In the genomic region with DNA sequence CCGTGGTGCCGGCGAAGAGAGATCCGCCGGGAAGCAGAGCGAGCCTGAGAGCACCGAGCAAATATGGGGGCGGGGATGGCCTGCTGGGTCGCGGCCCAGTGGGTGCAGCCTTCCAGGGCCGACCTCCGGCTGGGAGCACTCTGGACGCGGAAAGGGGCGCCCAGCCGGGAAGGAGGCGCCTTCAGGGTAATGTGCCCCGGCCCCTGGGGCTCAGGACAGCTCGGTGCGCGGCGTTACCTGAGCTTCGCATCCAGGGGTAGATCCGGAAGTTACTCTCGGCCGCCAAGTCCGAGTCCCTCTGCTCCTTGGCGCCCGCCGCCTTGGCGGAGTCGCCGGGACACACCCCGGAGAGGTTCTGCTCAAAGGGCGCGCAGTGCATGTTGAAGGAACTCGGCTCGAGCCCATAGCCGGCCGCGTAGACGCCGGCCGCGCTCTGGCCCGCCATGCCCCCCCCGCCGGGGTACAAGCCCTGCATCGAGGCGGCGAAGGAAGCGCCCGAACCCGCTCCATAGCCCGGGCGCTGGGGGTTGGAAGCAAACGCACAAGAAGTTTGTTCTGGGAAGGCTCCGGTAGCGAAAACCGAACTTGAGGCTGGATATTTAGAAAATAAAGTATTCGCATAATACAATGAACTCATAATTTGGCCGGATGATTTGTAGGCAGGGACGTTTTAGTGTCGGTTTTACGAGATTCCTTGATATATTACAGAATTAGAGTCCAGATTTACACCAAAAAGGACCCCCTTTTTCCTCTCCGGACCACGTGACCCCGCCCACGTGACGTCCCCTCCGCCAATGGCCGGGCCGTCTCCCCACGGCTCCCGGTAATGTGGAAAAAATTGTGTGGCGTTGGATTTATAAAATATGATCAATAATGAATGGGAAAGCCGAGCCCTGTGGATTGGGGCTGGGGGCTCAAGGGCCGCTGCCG, we compare ENCODE assay signal across 1 cellular context.
TF ChIP-seq lines count a peak whose summit lies in the region.

A gene (minus strand): TSS at position 736 of the 930 bp plus-strand sequence. CDS start 99 bp downstream, at position 637.

TF ChIP-seq in K562, 482 proteins besides CTCF, POLR2A, EP300 and RAD21 (continued from another document and continues in another):
- TF ChIP-seq, protein P1, sequence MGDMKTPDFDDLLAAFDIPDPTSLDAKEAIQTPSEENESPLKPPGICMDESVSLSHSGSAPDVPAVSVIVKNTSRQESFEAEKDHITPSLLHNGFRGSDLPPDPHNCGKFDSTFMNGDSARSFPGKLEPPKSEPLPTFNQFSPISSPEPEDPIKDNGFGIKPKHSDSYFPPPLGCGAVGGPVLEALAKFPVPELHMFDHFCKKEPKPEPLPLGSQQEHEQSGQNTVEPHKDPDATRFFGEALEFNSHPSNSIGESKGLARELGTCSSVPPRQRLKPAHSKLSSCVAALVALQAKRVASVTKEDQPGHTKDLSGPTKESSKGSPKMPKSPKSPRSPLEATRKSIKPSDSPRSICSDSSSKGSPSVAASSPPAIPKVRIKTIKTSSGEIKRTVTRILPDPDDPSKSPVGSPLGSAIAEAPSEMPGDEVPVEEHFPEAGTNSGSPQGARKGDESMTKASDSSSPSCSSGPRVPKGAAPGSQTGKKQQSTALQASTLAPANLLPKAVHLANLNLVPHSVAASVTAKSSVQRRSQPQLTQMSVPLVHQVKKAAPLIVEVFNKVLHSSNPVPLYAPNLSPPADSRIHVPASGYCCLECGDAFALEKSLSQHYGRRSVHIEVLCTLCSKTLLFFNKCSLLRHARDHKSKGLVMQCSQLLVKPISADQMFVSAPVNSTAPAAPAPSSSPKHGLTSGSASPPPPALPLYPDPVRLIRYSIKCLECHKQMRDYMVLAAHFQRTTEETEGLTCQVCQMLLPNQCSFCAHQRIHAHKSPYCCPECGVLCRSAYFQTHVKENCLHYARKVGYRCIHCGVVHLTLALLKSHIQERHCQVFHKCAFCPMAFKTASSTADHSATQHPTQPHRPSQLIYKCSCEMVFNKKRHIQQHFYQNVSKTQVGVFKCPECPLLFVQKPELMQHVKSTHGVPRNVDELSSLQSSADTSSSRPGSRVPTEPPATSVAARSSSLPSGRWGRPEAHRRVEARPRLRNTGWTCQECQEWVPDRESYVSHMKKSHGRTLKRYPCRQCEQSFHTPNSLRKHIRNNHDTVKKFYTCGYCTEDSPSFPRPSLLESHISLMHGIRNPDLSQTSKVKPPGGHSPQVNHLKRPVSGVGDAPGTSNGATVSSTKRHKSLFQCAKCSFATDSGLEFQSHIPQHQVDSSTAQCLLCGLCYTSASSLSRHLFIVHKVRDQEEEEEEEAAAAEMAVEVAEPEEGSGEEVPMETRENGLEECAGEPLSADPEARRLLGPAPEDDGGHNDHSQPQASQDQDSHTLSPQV (IDR thresholded peaks at IDR 0.05), result peak; percentile 53; the same call in 1 of the 2 replicates
- TF ChIP-seq ZKSCAN1 (IDR thresholded peaks at IDR 0.05; ENCODE audit: low read depth, low read length), result no peak
- TF ChIP-seq SRSF3 (IDR thresholded peaks at IDR 0.05; ENCODE audit: insufficient read depth, low read length), result no peak
- peak; percentile 84 for TF ChIP-seq RBM25 (IDR thresholded peaks at IDR 0.05; ENCODE audit: low read depth, low read length, severe bottlenecking)
- TF ChIP-seq ZNF24 (IDR thresholded peaks at IDR 0.05), result no peak
- TF ChIP-seq PHTF2 (CRISPR knock-in tag; IDR thresholded peaks at IDR 0.05), result no peak
- no peak for TF ChIP-seq NFIX (CRISPR knock-in tag; IDR thresholded peaks at IDR 0.05; ENCODE audit: low read depth)
- no peak for TF ChIP-seq ZNF696 (CRISPR knock-in tag; conservative IDR thresholded peaks at IDR 0.05)
- no peak for TF ChIP-seq TSC22D4 (tag; IDR thresholded peaks at IDR 0.05)
- TF ChIP-seq ZNF507 (tag; conservative IDR thresholded peaks at IDR 0.05), result no peak
- no peak for TF ChIP-seq KLF10 (CRISPR knock-in tag; IDR thresholded peaks at IDR 0.05)
- peak; percentile 75 for TF ChIP-seq L3MBTL2 (IDR thresholded peaks at IDR 0.05)
- peak; percentile 76 for TF ChIP-seq RBM22 (IDR thresholded peaks at IDR 0.05; ENCODE audit: low read depth, low read length, poor library complexity, severe bottlenecking)
- no peak; the same call in 1 of the 2 replicates for TF ChIP-seq SP1 (CRISPR knock-in tag; IDR thresholded peaks at IDR 0.05)
- TF ChIP-seq PTRF (tag; IDR thresholded peaks at IDR 0.05), result no peak
- TF ChIP-seq, protein P2, sequence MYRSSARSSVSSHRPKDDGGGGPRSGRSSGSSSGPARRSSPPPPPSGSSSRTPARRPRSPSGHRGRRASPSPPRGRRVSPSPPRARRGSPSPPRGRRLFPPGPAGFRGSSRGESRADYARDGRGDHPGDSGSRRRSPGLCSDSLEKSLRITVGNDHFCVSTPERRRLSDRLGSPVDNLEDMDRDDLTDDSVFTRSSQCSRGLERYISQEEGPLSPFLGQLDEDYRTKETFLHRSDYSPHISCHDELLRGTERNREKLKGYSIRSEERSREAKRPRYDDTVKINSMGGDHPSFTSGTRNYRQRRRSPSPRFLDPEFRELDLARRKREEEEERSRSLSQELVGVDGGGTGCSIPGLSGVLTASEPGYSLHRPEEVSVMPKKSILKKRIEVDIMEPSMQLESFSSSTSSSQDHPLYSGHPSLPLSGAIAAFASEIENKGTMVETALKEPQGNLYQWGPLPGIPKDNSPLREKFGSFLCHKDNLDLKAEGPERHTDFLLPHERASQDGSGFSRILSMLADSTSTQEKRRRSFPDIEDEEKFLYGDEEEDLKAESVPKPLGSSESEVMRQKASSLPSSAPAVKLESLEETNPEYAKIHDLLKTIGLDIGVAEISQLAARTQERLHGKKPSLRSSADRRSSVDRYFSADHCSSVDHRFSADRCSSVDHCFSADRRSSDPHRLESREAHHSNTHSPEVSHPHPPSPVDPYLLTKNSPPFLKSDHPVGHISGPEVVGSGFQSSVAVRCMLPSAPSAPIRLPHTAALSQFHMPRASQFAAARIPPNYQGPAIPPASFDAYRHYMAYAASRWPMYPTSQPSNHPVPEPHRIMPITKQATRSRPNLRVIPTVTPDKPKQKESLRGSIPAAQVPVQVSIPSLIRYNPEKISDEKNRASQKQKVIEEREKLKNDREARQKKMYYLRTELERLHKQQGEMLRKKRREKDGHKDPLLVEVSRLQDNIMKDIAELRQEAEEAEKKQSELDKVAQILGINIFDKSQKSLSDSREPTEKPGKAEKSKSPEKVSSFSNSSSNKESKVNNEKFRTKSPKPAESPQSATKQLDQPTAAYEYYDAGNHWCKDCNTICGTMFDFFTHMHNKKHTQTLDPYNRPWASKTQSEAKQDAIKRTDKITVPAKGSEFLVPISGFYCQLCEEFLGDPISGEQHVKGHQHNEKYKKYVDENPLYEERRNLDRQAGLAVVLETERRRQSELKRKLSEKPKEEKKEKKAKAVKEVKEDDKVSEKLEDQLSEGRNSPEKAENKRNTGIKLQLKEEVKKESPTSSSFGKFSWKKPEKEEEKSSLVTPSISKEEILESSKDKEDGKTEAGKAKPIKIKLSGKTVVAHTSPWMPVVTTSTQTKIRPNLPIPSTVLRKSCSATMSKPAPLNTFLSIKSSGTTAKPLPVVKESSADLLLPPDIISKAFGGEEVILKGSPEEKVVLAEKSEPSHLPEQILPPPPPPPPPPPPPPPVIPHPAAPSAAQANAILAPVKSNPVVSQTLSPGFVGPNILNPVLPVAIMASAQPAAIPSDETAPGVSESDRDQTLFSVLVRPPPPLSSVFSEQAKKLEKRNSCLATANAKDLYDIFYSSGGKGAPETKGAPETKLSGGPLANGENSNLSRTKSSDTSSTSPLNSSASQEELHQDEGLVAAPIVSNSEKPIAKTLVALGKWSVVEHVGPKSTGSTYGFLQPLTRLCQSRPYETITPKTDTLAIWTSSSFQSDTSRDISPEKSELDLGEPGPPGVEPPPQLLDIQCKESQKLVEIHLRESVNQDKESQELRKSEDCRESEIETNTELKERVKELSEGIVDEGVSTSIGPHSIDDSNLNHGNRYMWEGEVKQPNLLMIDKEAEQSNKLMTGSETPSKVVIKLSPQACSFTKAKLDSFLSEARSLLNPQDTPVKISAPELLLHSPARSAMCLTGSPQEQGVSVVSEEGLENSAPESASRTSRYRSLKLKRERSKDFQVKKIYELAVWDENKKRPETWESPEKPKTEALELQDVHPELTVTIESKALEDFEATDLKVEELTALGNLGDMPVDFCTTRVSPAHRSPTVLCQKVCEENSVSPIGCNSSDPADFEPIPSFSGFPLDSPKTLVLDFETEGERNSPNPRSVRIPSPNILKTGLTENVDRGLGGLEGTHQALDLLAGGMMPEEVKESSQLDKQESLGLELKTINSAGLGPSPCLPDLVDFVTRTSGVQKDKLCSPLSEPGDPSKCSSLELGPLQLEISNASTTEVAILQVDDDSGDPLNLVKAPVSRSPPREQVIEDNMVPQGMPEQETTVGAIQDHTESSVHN (IDR thresholded peaks at IDR 0.05; ENCODE audit: borderline replicate concordance in 1 of 2, low read depth in 1 of 2), result no peak
- TF ChIP-seq RFX7 (CRISPR knock-in tag; IDR thresholded peaks at IDR 0.05), result no peak
- TF ChIP-seq RNF2 (IDR thresholded peaks at IDR 0.05), result no peak
- TF ChIP-seq, protein P3, sequence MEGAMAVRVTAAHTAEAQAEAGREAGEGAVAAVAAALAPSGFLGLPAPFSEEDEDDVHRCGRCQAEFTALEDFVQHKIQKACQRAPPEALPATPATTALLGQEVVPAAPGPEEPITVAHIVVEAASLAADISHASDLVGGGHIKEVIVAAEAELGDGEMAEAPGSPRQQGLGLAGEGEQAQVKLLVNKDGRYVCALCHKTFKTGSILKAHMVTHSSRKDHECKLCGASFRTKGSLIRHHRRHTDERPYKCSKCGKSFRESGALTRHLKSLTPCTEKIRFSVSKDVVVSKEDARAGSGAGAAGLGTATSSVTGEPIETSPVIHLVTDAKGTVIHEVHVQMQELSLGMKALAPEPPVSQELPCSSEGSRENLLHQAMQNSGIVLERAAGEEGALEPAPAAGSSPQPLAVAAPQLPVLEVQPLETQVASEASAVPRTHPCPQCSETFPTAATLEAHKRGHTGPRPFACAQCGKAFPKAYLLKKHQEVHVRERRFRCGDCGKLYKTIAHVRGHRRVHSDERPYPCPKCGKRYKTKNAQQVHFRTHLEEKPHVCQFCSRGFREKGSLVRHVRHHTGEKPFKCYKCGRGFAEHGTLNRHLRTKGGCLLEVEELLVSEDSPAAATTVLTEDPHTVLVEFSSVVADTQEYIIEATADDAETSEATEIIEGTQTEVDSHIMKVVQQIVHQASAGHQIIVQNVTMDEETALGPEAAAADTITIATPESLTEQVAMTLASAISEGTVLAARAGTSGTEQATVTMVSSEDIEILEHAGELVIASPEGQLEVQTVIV (CRISPR knock-in tag; IDR thresholded peaks at IDR 0.05; ENCODE audit: borderline replicate concordance), result no peak
- TF ChIP-seq, protein P4, sequence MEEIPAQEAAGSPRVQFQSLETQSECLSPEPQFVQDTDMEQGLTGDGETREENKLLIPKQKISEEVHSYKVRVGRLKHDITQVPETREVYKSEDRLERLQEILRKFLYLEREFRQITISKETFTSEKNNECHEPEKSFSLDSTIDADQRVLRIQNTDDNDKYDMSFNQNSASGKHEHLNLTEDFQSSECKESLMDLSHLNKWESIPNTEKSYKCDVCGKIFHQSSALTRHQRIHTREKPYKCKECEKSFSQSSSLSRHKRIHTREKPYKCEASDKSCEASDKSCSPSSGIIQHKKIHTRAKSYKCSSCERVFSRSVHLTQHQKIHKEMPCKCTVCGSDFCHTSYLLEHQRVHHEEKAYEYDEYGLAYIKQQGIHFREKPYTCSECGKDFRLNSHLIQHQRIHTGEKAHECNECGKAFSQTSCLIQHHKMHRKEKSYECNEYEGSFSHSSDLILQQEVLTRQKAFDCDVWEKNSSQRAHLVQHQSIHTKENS (CRISPR knock-in tag; IDR thresholded peaks at IDR 0.05), result no peak
- no peak for TF ChIP-seq BRF1 (IDR thresholded peaks at IDR 0.05; ENCODE audit: borderline replicate concordance, extremely low read depth, insufficient read length)
- TF ChIP-seq RBM17 (IDR thresholded peaks at IDR 0.05; ENCODE audit: borderline replicate concordance, low read depth, low read length), result no peak
- peak; percentile 72 for TF ChIP-seq CHD1 (IDR thresholded peaks at IDR 0.05; ENCODE audit: low read length)
- TF ChIP-seq RAD51 (IDR thresholded peaks at IDR 0.05; ENCODE audit: borderline replicate concordance, low read depth), result peak; percentile 100
- TF ChIP-seq, protein P5, sequence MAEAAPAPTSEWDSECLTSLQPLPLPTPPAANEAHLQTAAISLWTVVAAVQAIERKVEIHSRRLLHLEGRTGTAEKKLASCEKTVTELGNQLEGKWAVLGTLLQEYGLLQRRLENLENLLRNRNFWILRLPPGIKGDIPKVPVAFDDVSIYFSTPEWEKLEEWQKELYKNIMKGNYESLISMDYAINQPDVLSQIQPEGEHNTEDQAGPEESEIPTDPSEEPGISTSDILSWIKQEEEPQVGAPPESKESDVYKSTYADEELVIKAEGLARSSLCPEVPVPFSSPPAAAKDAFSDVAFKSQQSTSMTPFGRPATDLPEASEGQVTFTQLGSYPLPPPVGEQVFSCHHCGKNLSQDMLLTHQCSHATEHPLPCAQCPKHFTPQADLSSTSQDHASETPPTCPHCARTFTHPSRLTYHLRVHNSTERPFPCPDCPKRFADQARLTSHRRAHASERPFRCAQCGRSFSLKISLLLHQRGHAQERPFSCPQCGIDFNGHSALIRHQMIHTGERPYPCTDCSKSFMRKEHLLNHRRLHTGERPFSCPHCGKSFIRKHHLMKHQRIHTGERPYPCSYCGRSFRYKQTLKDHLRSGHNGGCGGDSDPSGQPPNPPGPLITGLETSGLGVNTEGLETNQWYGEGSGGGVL (CRISPR knock-in tag; IDR thresholded peaks at IDR 0.05), result no peak
- TF ChIP-seq ZNF644 (tag; IDR thresholded peaks at IDR 0.05; ENCODE audit: low read depth), result no peak
- TF ChIP-seq ZNF174 (CRISPR knock-in tag; IDR thresholded peaks at IDR 0.05), result no peak
- no peak for TF ChIP-seq PRPF4 (IDR thresholded peaks at IDR 0.05; ENCODE audit: insufficient read depth, low read depth, low read length, poor library complexity, severe bottlenecking)
- TF ChIP-seq, protein P6, sequence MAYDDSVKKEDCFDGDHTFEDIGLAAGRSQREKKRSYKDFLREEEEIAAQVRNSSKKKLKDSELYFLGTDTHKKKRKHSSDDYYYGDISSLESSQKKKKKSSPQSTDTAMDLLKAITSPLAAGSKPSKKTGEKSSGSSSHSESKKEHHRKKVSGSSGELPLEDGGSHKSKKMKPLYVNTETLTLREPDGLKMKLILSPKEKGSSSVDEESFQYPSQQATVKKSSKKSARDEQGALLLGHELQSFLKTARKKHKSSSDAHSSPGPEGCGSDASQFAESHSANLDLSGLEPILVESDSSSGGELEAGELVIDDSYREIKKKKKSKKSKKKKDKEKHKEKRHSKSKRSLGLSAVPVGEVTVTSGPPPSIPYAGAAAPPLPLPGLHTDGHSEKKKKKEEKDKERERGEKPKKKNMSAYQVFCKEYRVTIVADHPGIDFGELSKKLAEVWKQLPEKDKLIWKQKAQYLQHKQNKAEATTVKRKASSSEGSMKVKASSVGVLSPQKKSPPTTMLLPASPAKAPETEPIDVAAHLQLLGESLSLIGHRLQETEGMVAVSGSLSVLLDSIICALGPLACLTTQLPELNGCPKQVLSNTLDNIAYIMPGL (CRISPR knock-in tag; IDR thresholded peaks at IDR 0.05), result no peak
- TF ChIP-seq, protein P7, sequence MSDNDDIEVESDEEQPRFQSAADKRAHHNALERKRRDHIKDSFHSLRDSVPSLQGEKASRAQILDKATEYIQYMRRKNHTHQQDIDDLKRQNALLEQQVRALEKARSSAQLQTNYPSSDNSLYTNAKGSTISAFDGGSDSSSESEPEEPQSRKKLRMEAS (CRISPR knock-in tag; IDR thresholded peaks at IDR 0.05), result peak; percentile 29; the same call in 1 of the 2 replicates
- TF ChIP-seq ZBTB7A (IDR thresholded peaks at IDR 0.05; ENCODE audit: borderline replicate concordance, control insufficient read depth, low read depth, low read length), result no peak; the same call in 1 of the 2 replicates
- TF ChIP-seq PHF8 (IDR thresholded peaks at IDR 0.05; ENCODE audit: borderline replicate concordance, low read length), result peak; percentile 62
